8 cellular contexts compared by ENCODE assay signal in genomic region chr13:79679334-79679733, GRCh38.
A peak's percentile ranks its signal among the peaks of the same experiment; 100 is the strongest.
DNase-seq lines count a peak whose midpoint lies in the region; ATAC-seq, FAIRE-seq and TF ChIP-seq lines count a peak whose summit lies in the region.

No MANE protein-coding gene starts in this region.

- no peak overlapping the region for H2AFZ ChIP-seq in OCI-LY1 (ENCODE audit: low read length)
- no peak overlapping the region for H2AFZ ChIP-seq in keratinocyte (ENCODE audit: control insufficient read depth, low read length)

- H3K9me3 ChIP-seq in OCI-LY1 (ENCODE audit: low read length) (no peaks in the 10 kb centered on the region), body of pancreas (no peaks in the 10 kb centered on the region), keratinocyte (ENCODE audit: control insufficient read depth, low read depth, low read length) (no peaks in the 10 kb centered on the region)

- H3F3A ChIP-seq in OCI-LY1 (ENCODE audit: insufficient read depth, low read length) = no peaks in the 10 kb centered on the region

- dilution Hi-C loops in keratinocyte (cut with MboI; ENCODE audit: extremely low pct_ligation_motif_present, low sequenced_read_pairs) = no loop called here

- no peaks in the 10 kb centered on the region for H3K9me1 ChIP-seq in keratinocyte (ENCODE audit: control insufficient read depth, extremely low read depth, insufficient read depth, low read length)

- no peaks in the 10 kb centered on the region for H3K9me2 ChIP-seq in OCI-LY1 (ENCODE audit: low read depth, low read length)

- H3K27me3 ChIP-seq in OCI-LY1 (ENCODE audit: insufficient read depth, low read length) = no peaks in the 10 kb centered on the region
- H3K27me3 ChIP-seq in body of pancreas = no peaks in the 10 kb centered on the region
- H3K27me3 ChIP-seq in keratinocyte (ENCODE audit: control insufficient read depth, extremely low read depth, insufficient read depth, low read length) = no peaks in the 10 kb centered on the region

- H3K27ac ChIP-seq in OCI-LY1 (ENCODE audit: low read depth, low read length, poor library complexity, severe bottlenecking) (no peak overlapping the region), body of pancreas (no peak overlapping the region), keratinocyte (ENCODE audit: control insufficient read depth, insufficient read depth, low read length) (no peak overlapping the region)

- WGBS in body of pancreas, 2 donors = 8 to 13% methylated on average over 2 of the region's 2 CpGs

- no peak overlapping the region for H3K9ac ChIP-seq in OCI-LY1 (ENCODE audit: low read length)
- no peak overlapping the region for H3K9ac ChIP-seq in keratinocyte (ENCODE audit: control insufficient read depth, extremely low read depth, insufficient read depth, low read length)

- no peak for TF ChIP-seq POLR2A in body of pancreas (IDR thresholded peaks at IDR 0.05)

- intact Hi-C loops in body of pancreas (cut with DNase I) = loop anchor here (10.0 kb wide), 1 partner anchor 695 kb away; no protein-coding TSS in a partner anchor

- H3K79me2 ChIP-seq in OCI-LY1 (ENCODE audit: insufficient read depth, low read length) (no peaks in the 10 kb centered on the region), keratinocyte (ENCODE audit: control insufficient read depth, insufficient read depth, low read length) (no peaks in the 10 kb centered on the region)

- TF ChIP-seq CTCF in OCI-LY1 (IDR thresholded peaks at IDR 0.05; ENCODE audit: low read length) (peak; percentile 99), body of pancreas (IDR thresholded peaks at IDR 0.05) (peak; percentile 61 to 86 (median 79)), keratinocyte (optimal IDR thresholded peaks at IDR 0.05 in 1 of 3, IDR thresholded peaks at IDR 0.05 in 1 of 3, conservative IDR thresholded peaks at IDR 0.05 in 1 of 3; ENCODE audit: extremely low read depth in 1 of 3, insufficient read depth in 2 of 3, low read length in 3 of 3) (peak; percentile 75 to 82 (median 78))

- H3K4me2 ChIP-seq in OCI-LY1 (ENCODE audit: low read length) (no peak overlapping the region), keratinocyte (ENCODE audit: control insufficient read depth, extremely low read depth, insufficient read depth, low read depth, low read length) (no peak overlapping the region)

- no peak overlapping the region for H3K4me3 ChIP-seq in OCI-LY1 (ENCODE audit: low read depth, low read length, poor library complexity, severe bottlenecking)
- no peak overlapping the region for H3K4me3 ChIP-seq in body of pancreas
- no peak overlapping the region for H3K4me3 ChIP-seq in keratinocyte (ENCODE audit: control insufficient read depth in 2 of 3, extremely low read depth in 1 of 3, insufficient read depth in 2 of 3, low read depth in 1 of 3, low read length in 3 of 3)

- H3K4me1 ChIP-seq in OCI-LY1 (ENCODE audit: insufficient read depth, low read length, severe bottlenecking) = no peaks in the 10 kb centered on the region
- peaks cover 6% of the 10 kb centered on the region for H3K4me1 ChIP-seq in body of pancreas
- H3K4me1 ChIP-seq in keratinocyte (ENCODE audit: control insufficient read depth, extremely low read depth, insufficient read depth, low read length) = peaks cover 27% of the 10 kb centered on the region

- DNase-seq in EL (peak; percentile 66), body of pancreas (peak; percentile 81 to 87 (median 85)), keratinocyte (ENCODE audit: low read depth, low spot score) (no peak)
- DNase-seq in stimulated activated CD4-positive, alpha-beta T cell treated with anti-CD3 and anti-CD28 coated beads, Interleukin-4, amount 100 ng/mL, for 1 hour = peak; percentile 8

- peak; percentile 94 for FAIRE-seq in keratinocyte (lab: Jason Lieb, UNC)

- H4K20me1 ChIP-seq in OCI-LY1 (ENCODE audit: insufficient read depth, low read length) = no peaks in the 10 kb centered on the region
- no peaks in the 10 kb centered on the region for H4K20me1 ChIP-seq in keratinocyte (ENCODE audit: control insufficient read depth, extremely low read depth, insufficient read depth, low read length)

- H3K36me3 ChIP-seq in OCI-LY1 (ENCODE audit: insufficient read depth, low read length) (no peaks in the 10 kb centered on the region), body of pancreas (replicated peaks in 1 of 2; ENCODE audit: insufficient read depth in 1 of 2, low read depth in 2 of 2) (no peaks in the 10 kb centered on the region), keratinocyte (ENCODE audit: control insufficient read depth in 2 of 2, extremely low read depth in 1 of 2, insufficient read depth in 2 of 2, low read length in 2 of 2) (no peaks in the 10 kb centered on the region)

- ATAC-seq in GM19467 (IDR thresholded peaks at IDR 0.05; ENCODE audit: unreplicated experiment) = peak; percentile 73
- ATAC-seq in HG03571 (IDR thresholded peaks at IDR 0.05; ENCODE audit: unreplicated experiment) = peak; percentile 53
- peak; percentile 84 for ATAC-seq in body of pancreas
- no peak for ATAC-seq in GM21737 (IDR thresholded peaks at IDR 0.05; ENCODE audit: unreplicated experiment)
